In genomic region chr1:194322751-194323150, GRCh38 we compare ENCODE assay signal across 28 cellular contexts.
"Had no signal": no experiment of that assay in that cellular context is flagged by ENCODE, and none has a peak within 500 bp of the region (broad histone marks: within the 10 kb centered on the region; RNA-seq: fewer than 3 reads in every experiment).

No MANE protein-coding gene starts in this region.

- ATAC-seq: activated CD4-positive, CD25-positive, alpha-beta regulatory T cell treated with anti-CD3 and anti-CD28 coated beads, Interleukin-2, amount 50 U/mL, for 24 hours; activated CD8-positive, alpha-beta T cell treated with anti-CD3 and anti-CD28 coated beads for 36 hours; activated naive CD4-positive, alpha-beta T cell treated with anti-CD3 and anti-CD28 coated beads, Interleukin-2, amount 50 U/mL, for 72 hours; activated T-cell treated with anti-CD3 and anti-CD28 coated beads, Interleukin-2, amount 50 U/mL, for 72 hours; gastroesophageal sphincter; heart right ventricle had no signal

- H3K4me1 ChIP-seq: ascending aorta, breast epithelium, colonic mucosa, esophagus squamous epithelium, gastroesophageal sphincter, heart right ventricle had no signal

- H3K9me3 ChIP-seq: ascending aorta, breast epithelium, colonic mucosa, esophagus squamous epithelium, gastroesophageal sphincter, heart right ventricle had no signal

- H3K36me3 ChIP-seq: ascending aorta, breast epithelium, cardiac muscle cell, colonic mucosa, esophagus squamous epithelium, gastroesophageal sphincter, heart right ventricle, WERI-Rb-1 had no signal

- H3K27ac ChIP-seq: ascending aorta, breast epithelium, cardiac muscle cell, colonic mucosa, epithelial cell of prostate, esophagus squamous epithelium, gastroesophageal sphincter, heart right ventricle, WERI-Rb-1 had no signal

- H3K27me3 ChIP-seq: ascending aorta, breast epithelium, cardiac muscle cell, colonic mucosa, esophagus squamous epithelium, gastroesophageal sphincter, heart right ventricle had no signal

- DNase-seq: activated B cell treated with CpG ODN at 0.5 μM for 24 hours; activated CD4-positive, alpha-beta T cell treated with anti-CD3 and anti-CD28 coated beads for 48 hours; activated CD4-positive, alpha-beta T cell treated with anti-CD3 and anti-CD28 coated beads, Interleukin-2, amount 50 U/mL, for 1 hour; activated CD4-positive, alpha-beta T cell treated with anti-CD3 and anti-CD28 coated beads, Interleukin-2, amount 50 U/mL, for 48 hours; activated CD8-positive, alpha-beta memory T cell treated with anti-CD3 and anti-CD28 coated beads for 24 hours; activated CD8-positive, alpha-beta T cell treated with anti-CD3 and anti-CD28 coated beads for 36 hours; activated gamma-delta T cell; activated naive CD4-positive, alpha-beta T cell; activated naive CD4-positive, alpha-beta T cell treated with anti-CD3 and anti-CD28 coated beads, Interleukin-2, amount 10 ng/mL, durations not matched to agents 7 days and 5 days; activated naive CD8-positive, alpha-beta T cell treated with anti-CD3 and anti-CD28 coated beads, Interleukin-2, amount 10 ng/mL, durations not matched to agents 7 days and 5 days; activated T-cell treated with anti-CD3 and anti-CD28 coated beads, Interleukin-2, amount 50 U/mL, for 1 hour; activated T-cell treated with anti-CD3 and anti-CD28 coated beads, Interleukin-2, amount 50 U/mL, for 72 hours; central memory CD4-positive, alpha-beta T cell; cerebellar nuclear complex; colonic mucosa; effector CD8-positive, alpha-beta T cell; esophagus squamous epithelium; foreskin melanocyte; heart right ventricle; T1000; WERI-Rb-1 had no signal

- H3K4me3 ChIP-seq: ascending aorta, breast epithelium, cardiac muscle cell, colonic mucosa, esophagus squamous epithelium, gastroesophageal sphincter, heart right ventricle had no signal
